8 cellular contexts compared by ENCODE assay signal in genomic region chr2:68466778-68467076, GRCh38. TPM values are rescaled to one million over a fixed set of nuclear protein-coding genes. Genes with fewer than 3 reads are reported as not detected.
DNase-seq lines count a peak whose midpoint lies in the region; ATAC-seq and TF ChIP-seq lines count a peak whose summit lies in the region.

No MANE protein-coding gene starts in this region.

- H3K79me2 ChIP-seq in OCI-LY7 (ENCODE audit: insufficient read depth, low read depth, low read length), result peaks cover 30% of the 10 kb centered on the region; the same call in 1 of the 2 replicates

- no peaks in the 10 kb centered on the region for H3K27me3 ChIP-seq in esophagus (ENCODE audit: control insufficient read depth in 1 of 2, insufficient read depth in 2 of 2, low read length in 2 of 2)
- H3K27me3 ChIP-seq in neutrophil, result no peaks in the 10 kb centered on the region

- H2AFZ ChIP-seq in OCI-LY7 (ENCODE audit: low read length), result peak overlapping the region; percentile 53; the same call in 1 of the 2 replicates

- no peaks in the 10 kb centered on the region for H3K36me3 Mint-ChIP-seq in activated CD4-positive, alpha-beta T cell treated with anti-CD3 and anti-CD28 coated beads for 36 hours (ENCODE audit: low read depth)

- CTCF ChIA-PET in activated CD4-positive, alpha-beta T cell treated with anti-CD3 and anti-CD28 coated beads for 36 hours (lab: Charles Lee), result interaction anchor here (0.8 to 5.6 kb wide), 13 partner anchors 21 to 459 kb away, joined by 3 to 51 read pairs (median 5); partner anchors contain the start of gene ARHGAP25
- CTCF ChIA-PET in OCI-LY7 (lab: Charles Lee; ENCODE audit: unreplicated experiment), result interaction anchor here (0.8 kb wide), 1 partner anchor 128 kb away, joined by 3 read pairs; no protein-coding TSS in a partner anchor

- H3K9me2 ChIP-seq in OCI-LY7 (ENCODE audit: insufficient read depth, low read length), result no peaks in the 10 kb centered on the region

- no peak for DNase-seq in activated CD4-positive, alpha-beta T cell treated with anti-CD3 and anti-CD28 coated beads for 36 hours
- DNase-seq in activated CD4-positive, alpha-beta T cell treated with anti-CD3 and anti-CD28 coated beads, Interleukin-2, amount 50 U/mL, for 4 hours, result no peak
- DNase-seq in OCI-LY7 (ENCODE audit: low spot score), result no peak
- DNase-seq in inferior parietal cortex (ENCODE audit: extremely low spot score), result no peak
- DNase-seq in NCI-H2029 treated with DMSO at 0.1 percent for 48 hours (lab: John Stamatoyannopoulos, UW), result no peak
- DNase-seq in NCI-H1105 treated with DMSO at 0.1 percent for 48 hours (lab: John Stamatoyannopoulos, UW), result no peak

- H3K4me1 ChIP-seq in OCI-LY7 (ENCODE audit: insufficient read depth, low read length, poor library complexity, severe bottlenecking) (peaks cover 41% of the 10 kb centered on the region), esophagus (ENCODE audit: control insufficient read depth in 2 of 2, insufficient read depth in 2 of 2, low read length in 1 of 2) (peaks cover 0 to 4% of the 10 kb centered on the region in 2 donors), neutrophil (ENCODE audit: control insufficient read depth in 1 of 2, insufficient read depth in 1 of 2, low read depth in 1 of 2, low read length in 1 of 2) (peaks cover 19 to 20% of the 10 kb centered on the region in 2 experiments)

- TF ChIP-seq CTCF in OCI-LY7 (conservative IDR thresholded peaks at IDR 0.05; ENCODE audit: low read length), result no peak
- TF ChIP-seq CTCF in neutrophil (IDR thresholded peaks at IDR 0.05), result no peak

- peak overlapping the region; percentile 82 for H3K4me3 ChIP-seq in OCI-LY7 (ENCODE audit: low read depth, low read length, poor library complexity, severe bottlenecking)
- peak overlapping the region; percentile 86 for H3K4me3 ChIP-seq in esophagus (ENCODE audit: low read depth in 1 of 2, low read length in 2 of 2)
- peak overlapping the region; percentile 87 to 93 for H3K4me3 ChIP-seq in neutrophil (ENCODE audit: low read depth in 1 of 2, low read length in 1 of 2)

- intact Hi-C loops in activated CD4-positive, alpha-beta T cell treated with anti-CD3 and anti-CD28 coated beads for 36 hours (cut with DNase I, micrococcal nuclease), result loop anchor here (1.0 to 10.0 kb wide), 19 partner anchors 48 to 1724 kb away; partner anchors contain the start of genes AAK1 (in 1 of the 2), ARHGAP25 (in 1 of the 2), C2orf42 (in 1 of the 2) and ETAA1 (in 1 of the 2)
- intact Hi-C loops in OCI-LY7 (cut with micrococcal nuclease; ENCODE audit: unreplicated experiment), result loop anchor here (1.0 to 5.0 kb wide), 5 partner anchors 129 to 442 kb away; no protein-coding TSS in a partner anchor

- H3K9me3 ChIP-seq in OCI-LY7 (ENCODE audit: low read length), result no peaks in the 10 kb centered on the region
- no peaks in the 10 kb centered on the region for H3K9me3 ChIP-seq in esophagus (ENCODE audit: control insufficient read depth in 2 of 2, insufficient read depth in 1 of 2, low read depth in 1 of 2, low read length in 1 of 2)
- no peaks in the 10 kb centered on the region for H3K9me3 ChIP-seq in neutrophil

- peak overlapping the region; percentile 93 for H3K27ac Mint-ChIP-seq in activated CD4-positive, alpha-beta T cell treated with anti-CD3 and anti-CD28 coated beads for 36 hours

- H3K4me2 ChIP-seq in OCI-LY7 (ENCODE audit: low read length), result peak overlapping the region; percentile 84

- H3K27ac ChIP-seq in OCI-LY7 (ENCODE audit: low read depth, low read length, poor library complexity, severe bottlenecking), result peak overlapping the region; percentile 28
- H3K27ac ChIP-seq in esophagus (ENCODE audit: low read depth in 2 of 2, low read length in 1 of 2), result peak overlapping the region; percentile 93 to 97
- H3K27ac ChIP-seq in neutrophil, result peak overlapping the region; percentile 85

- peak; percentile 18 for ATAC-seq in activated CD4-positive, alpha-beta T cell treated with anti-CD3 and anti-CD28 coated beads for 36 hours

- peaks cover 44% of the 10 kb centered on the region for H3K4me1 Mint-ChIP-seq in activated CD4-positive, alpha-beta T cell treated with anti-CD3 and anti-CD28 coated beads for 36 hours

- no peaks in the 10 kb centered on the region for H4K20me1 ChIP-seq in OCI-LY7 (ENCODE audit: insufficient read depth, low read length)

- H3K36me3 ChIP-seq in OCI-LY7 (ENCODE audit: insufficient read depth, low read length) (no peaks in the 10 kb centered on the region), esophagus (ENCODE audit: control insufficient read depth in 2 of 2, insufficient read depth in 2 of 2, low read length in 1 of 2) (no peaks in the 10 kb centered on the region), neutrophil (no peaks in the 10 kb centered on the region)

- no peaks in the 10 kb centered on the region for H3K27me3 Mint-ChIP-seq in activated CD4-positive, alpha-beta T cell treated with anti-CD3 and anti-CD28 coated beads for 36 hours

- WGBS in esophagus, 2 donors, result 0 to 1% methylated on average over 18 of the region's 18 CpGs

- peak overlapping the region; percentile 93 for H3K4me3 Mint-ChIP-seq in activated CD4-positive, alpha-beta T cell treated with anti-CD3 and anti-CD28 coated beads for 36 hours

- POLR2A ChIA-PET in activated CD4-positive, alpha-beta T cell treated with anti-CD3 and anti-CD28 coated beads for 36 hours (lab: Charles Lee), result interaction anchor here (0.9 to 1.3 kb wide), 2 partner anchors 250 to 404 kb away, joined by 5 read pairs; partner anchors contain the start of gene C1D
- POLR2A ChIA-PET in OCI-LY7 (lab: Charles Lee), result interaction anchor here (0.5 to 2.9 kb wide), 14 partner anchors 11 to 441 kb away, joined by 3 to 12 read pairs (median 3); no protein-coding TSS in a partner anchor

- H3K9me3 Mint-ChIP-seq in activated CD4-positive, alpha-beta T cell treated with anti-CD3 and anti-CD28 coated beads for 36 hours (ENCODE audit: low read depth), result no peaks in the 10 kb centered on the region

- BruUV-seq in OCI-LY7 (replicated peaks; lab: Mats Ljungman, UMichigan), result TSS peak; percentile 79

RNA-seq across cellular contexts. Expression of gene FBXO48, which starts 0.4 kb away (rescaled TPM):
- 1 to 10 TPM; 2.0 to 2.4 TPM for total RNA-seq in activated CD4-positive, alpha-beta T cell treated with anti-CD3 and anti-CD28 coated beads for 36 hours
- 1.5 and 1.8 TPM in 2 replicates for total RNA-seq in OCI-LY7 (2014; rRNA removed; shearing (Covaris generic))
- 6.8 and 8.5 TPM in 2 replicates for total RNA-seq in OCI-LY7 (2022)
- polyA plus RNA-seq in esophagus, result under 1 TPM; 0.44 to 0.61 TPM

RNA-seq across cellular contexts. Expression of gene APLF, which starts 0.7 kb away (rescaled TPM):
- 1 to 10 TPM; 2.5 to 4.3 TPM for total RNA-seq in activated CD4-positive, alpha-beta T cell treated with anti-CD3 and anti-CD28 coated beads for 36 hours
- total RNA-seq in OCI-LY7 (2014; rRNA removed; shearing (Covaris generic)), result 6.1 and 8.8 TPM in 2 replicates
- 6.8 and 7.6 TPM in 2 replicates for total RNA-seq in OCI-LY7 (2022)
- polyA plus RNA-seq in esophagus, result 1 to 10 TPM; 1.1 to 1.3 TPM

Comparison
In these comparisons a context has a peak if more than half of its experiments do, and no peak if none do; other contexts are left out.
1. H3K27ac ChIP-seq: peak in every context shown above with its lines; median percentile 95 in esophagus; 85 in neutrophil; 28 in OCI-LY7.